Comparison of ENCODE assay signal across 19 cellular contexts in the genomic region with DNA sequence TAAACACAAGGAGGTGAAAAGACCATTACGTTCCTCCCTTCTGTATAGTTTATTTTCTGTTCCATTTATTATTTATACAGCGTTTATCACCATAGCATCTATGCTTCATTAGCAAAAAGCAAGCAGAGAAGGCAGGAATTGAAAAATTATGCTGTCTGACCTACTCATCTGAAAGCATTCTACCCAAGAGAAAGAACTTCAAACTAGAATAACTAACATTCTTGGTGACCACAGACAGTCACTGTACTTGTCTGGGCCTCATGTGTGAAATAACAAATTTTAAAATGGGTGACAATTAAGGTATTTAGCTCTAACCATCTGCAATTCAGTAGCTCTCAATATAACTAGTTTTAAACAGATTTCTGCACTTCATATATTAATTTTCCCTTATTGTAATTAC. TPM values are rescaled to one million over a fixed set of nuclear protein-coding genes. Genes with fewer than 3 reads are reported as not detected.
DNase-seq lines count a peak whose midpoint lies in the region; ATAC-seq and TF ChIP-seq lines count a peak whose summit lies in the region.
"Had no signal": no experiment of that assay in that cellular context is flagged by ENCODE, and none has a peak within 500 bp of the region (broad histone marks: within the 10 kb centered on the region; RNA-seq: fewer than 3 reads in every experiment).

No MANE protein-coding gene starts in this region.

- peaks cover 26% of the 10 kb centered on the region for H3K4me1 Mint-ChIP-seq in osteocyte (ENCODE audit: unreplicated experiment)

- peak; percentile 82 for DNase-seq in EH (ENCODE audit: low read depth)
- no peak for DNase-seq in osteocyte (ENCODE audit: extremely low spot score, unreplicated experiment)
- no peak for DNase-seq in RWPE1 (ENCODE audit: low spot score)
- DNase-seq: CD8-positive, alpha-beta T cell; DMS79 treated with DMSO at 0.1 percent for 48 hours; HCEC 1CT; KBM-7; MV-4-11; NCI-H1694 treated with DMSO at 0.1 percent for 48 hours; NCI-H524; NCI-H82; OCI-M1; SHP77 had no signal

- no peaks in the 10 kb centered on the region for H3K27me3 Mint-ChIP-seq in osteocyte (ENCODE audit: unreplicated experiment)

- no peaks in the 10 kb centered on the region for H3K27me3 ChIP-seq in endocrine pancreas (ENCODE audit: control insufficient read depth, insufficient read depth, low read length)
- H3K27me3 ChIP-seq: BLaER1 treated with 17β-estradiol and CSF1 and Interleukin-3, amounts not matched to agents 10 nM and 100 nM had no signal

- peaks cover 7% of the 10 kb centered on the region for H3K36me3 Mint-ChIP-seq in osteocyte (ENCODE audit: unreplicated experiment)
- H3K36me3 Mint-ChIP-seq: CD8-positive, alpha-beta T cell had no signal

- ATAC-seq in HG02870 (IDR thresholded peaks at IDR 0.05; ENCODE audit: unreplicated experiment): no peak
- ATAC-seq in esophagus mucosa: no peak
- no peak for ATAC-seq in HG02798 (IDR thresholded peaks at IDR 0.05; ENCODE audit: poor library complexity, unreplicated experiment)
- ATAC-seq: CD8-positive, alpha-beta T cell had no signal

- H3K9me3 Mint-ChIP-seq in osteocyte (ENCODE audit: unreplicated experiment): peaks cover 12% of the 10 kb centered on the region

- no peaks in the 10 kb centered on the region for H3K36me3 ChIP-seq in endocrine pancreas (ENCODE audit: control insufficient read depth, insufficient read depth, low read length)
- H3K36me3 ChIP-seq: BLaER1 treated with 17β-estradiol and CSF1 and Interleukin-3, amounts not matched to agents 10 nM and 100 nM had no signal

- H3K27ac ChIP-seq in VCaP (peak overlapping the region; percentile 66), RWPE1 (no peak overlapping the region)
- H3K27ac ChIP-seq: BLaER1 treated with 17β-estradiol and CSF1 and Interleukin-3, amounts not matched to agents 10 nM and 100 nM had no signal

- H3K4me3 ChIP-seq in endocrine pancreas (ENCODE audit: control insufficient read depth, insufficient read depth, low read length): peak overlapping the region; percentile 45
- H3K4me3 ChIP-seq: BLaER1 treated with 17β-estradiol and CSF1 and Interleukin-3, amounts not matched to agents 10 nM and 100 nM had no signal

- H3K9ac ChIP-seq in endocrine pancreas (ENCODE audit: control insufficient read depth, insufficient read depth, low read length): no peak overlapping the region
- H3K9ac ChIP-seq: BLaER1 treated with 17β-estradiol and CSF1 and Interleukin-3, amounts not matched to agents 10 nM and 100 nM had no signal

- no peak for TF ChIP-seq CTCF in VCaP (conservative IDR thresholded peaks at IDR 0.05)
- no peak for TF ChIP-seq CTCF in osteocyte (IDR thresholded peaks at IDR 0.05)
- TF ChIP-seq CTCF in RWPE1 (conservative IDR thresholded peaks at IDR 0.05; ENCODE audit: low read depth): no peak

- peaks cover 12% of the 10 kb centered on the region for H3K4me1 ChIP-seq in endocrine pancreas (ENCODE audit: control insufficient read depth, insufficient read depth, low read length)

- POLR2A ChIA-PET in RWPE1 (lab: Yijun Ruan, JAX; ENCODE audit: low non-redundant PET): no interaction called here

- H3K27ac Mint-ChIP-seq in osteocyte (ENCODE audit: unreplicated experiment): peak overlapping the region; percentile 23
- H3K27ac Mint-ChIP-seq: CD8-positive, alpha-beta T cell had no signal

- no peaks in the 10 kb centered on the region for H3K9me3 ChIP-seq in endocrine pancreas (ENCODE audit: control insufficient read depth, low read length)

- H3K4me3 Mint-ChIP-seq in osteocyte (ENCODE audit: unreplicated experiment): no peak overlapping the region
- H3K4me3 Mint-ChIP-seq: CD8-positive, alpha-beta T cell had no signal

- CTCF ChIA-PET in RWPE1 (lab: Yijun Ruan, JAX): no interaction called here

RNA-seq across cellular contexts. Expression of a gene that starts 29.3 kb away (rescaled TPM):
- total RNA-seq in osteocyte (27.8 TPM in 2 replicates), esophagus mucosa (0.56 TPM)
- total RNA-seq: CD8-positive, alpha-beta T cell had no signal

Comparison
In these comparisons a context has a peak if more than half of its experiments do, and no peak if none do; other contexts are left out.
1. RNA of a gene that starts 29.3 kb away (total RNA-seq): 27.8 TPM in osteocyte; 0.56 TPM in esophagus mucosa (single experiment); every median in the first group is over 10 times any median in the second.